Comparison of ENCODE assay signal across 8 cellular contexts in genomic region chr17:42937712-42938596, GRCh38. TPM values are rescaled to one million over a fixed set of nuclear protein-coding genes. Genes with fewer than 3 reads are reported as not detected.
DNase-seq lines count a peak whose midpoint lies in the region; ATAC-seq and TF ChIP-seq lines count a peak whose summit lies in the region.

No MANE protein-coding gene starts in this region.

- intact Hi-C loops in PC-9 (cut with micrococcal nuclease; ENCODE audit: unreplicated experiment): loop anchor here (1.0 to 5.0 kb wide), 3 partner anchors 95 to 361 kb away; partner anchors contain the start of gene PSMC3IP

- no peak overlapping the region for H3K4me2 ChIP-seq in PC-9

- H3K4me3 ChIP-seq in PC-9 (no peak overlapping the region), astrocyte of the spinal cord (ENCODE audit: low read depth, low read length) (no peak overlapping the region)

- no peak overlapping the region for H3K27ac ChIP-seq in PC-9

- no TSS peak for BruUV-seq in PC-9 (replicated peaks; lab: Mats Ljungman, UMichigan)

- CTCF ChIA-PET in PC-9 (lab: Charles Lee): interaction anchor here (0.5 to 1.0 kb wide), 6 partner anchors 9 to 231 kb away, joined by 3 to 8 read pairs (median 3); no protein-coding TSS in a partner anchor

- no peaks in the 10 kb centered on the region for H4K20me1 ChIP-seq in PC-9 (ENCODE audit: insufficient read depth)

- POLR2A ChIA-PET in PC-9 (lab: Charles Lee; ENCODE audit: unreplicated experiment): no interaction called here

- in situ Hi-C loops in astrocyte of the spinal cord (cut with HindIII; ENCODE audit: low sequenced_read_pairs): no loop called here

- H3K9me3 ChIP-seq in PC-9 (ENCODE audit: insufficient read depth, low read depth): no peaks in the 10 kb centered on the region

- H3K79me2 ChIP-seq in PC-9 (ENCODE audit: low read depth): no peaks in the 10 kb centered on the region

- no peaks in the 10 kb centered on the region for H3K4me1 ChIP-seq in PC-9 (replicated peaks; ENCODE audit: insufficient read depth)

- DNase-seq in DMS79 (lab: John Stamatoyannopoulos, UW) (peak; percentile 16), HuH-7 (ENCODE audit: low spot score) (peak; percentile 67), PC-9 (peak in 1 of 2 experiments; percentile 42), astrocyte of the spinal cord (ENCODE audit: low read depth, low spot score) (peak; percentile 63), inferior parietal cortex (ENCODE audit: extremely low spot score) (peak; percentile 49), occipital lobe (lab: John Stamatoyannopoulos, UW) (no peak)
- DNase-seq in stimulated activated CD8-positive, alpha-beta memory T cell treated with anti-CD3 and anti-CD28 coated beads, Interleukin-12 subunit alpha, Interleukin-12 subunit beta, amount 100 ng/mL, for 4 hours (ENCODE audit: low read depth): peak; percentile 2

- H3F3A ChIP-seq in PC-9 (ENCODE audit: insufficient read depth, low read depth): 0 out of 2 replicates have a peak, but pooled peaks cover 3% of the 10 kb centered on the region

- no peak for ATAC-seq in HG02610 (IDR thresholded peaks at IDR 0.05; ENCODE audit: unreplicated experiment)

- TF ChIP-seq CTCF in PC-9 (conservative IDR thresholded peaks at IDR 0.05): peak; percentile 79
- TF ChIP-seq CTCF in astrocyte of the spinal cord (IDR thresholded peaks at IDR 0.05; ENCODE audit: low read depth, low read length): peak; percentile 77

- no peaks in the 10 kb centered on the region for H3K36me3 ChIP-seq in PC-9 (ENCODE audit: low read depth)

- no peaks in the 10 kb centered on the region for H3K9me2 ChIP-seq in PC-9 (ENCODE audit: insufficient read depth)

- no peaks in the 10 kb centered on the region for H3K27me3 ChIP-seq in PC-9 (ENCODE audit: insufficient read depth, low read depth)

- H2AFZ ChIP-seq in PC-9: no peak overlapping the region

RNA-seq across cellular contexts. Expression of gene AARSD1, which starts 26.3 kb away (rescaled TPM):
- 32.6 and 35.4 TPM in 2 replicates for total RNA-seq in PC-9 (2021)
- 26.8 TPM for total RNA-seq in occipital lobe

RNA-seq across cellular contexts. Expression of gene G6PC1, which starts 37.4 kb away (rescaled TPM):
- total RNA-seq in PC-9 (2021) (not detected in 2 replicates), occipital lobe (not detected)

RNA-seq across cellular contexts. Expression of gene PTGES3L, which starts 41.9 kb away (rescaled TPM):
- 0.70 and 1.3 TPM in 2 replicates for total RNA-seq in PC-9 (2021)
- total RNA-seq in occipital lobe: 1.2 TPM

RNA-seq across cellular contexts. Expression of gene RUNDC1, which starts 42.4 kb away (rescaled TPM):
- total RNA-seq in PC-9 (2021) (12.7 and 13.8 TPM in 2 replicates), occipital lobe (13.3 TPM)
